In genomic region chr14:96097752-96098151, GRCh38 we compare ENCODE assay signal across 19 cellular contexts.
"Had no signal": no experiment of that assay in that cellular context is flagged by ENCODE, and none has a peak within 500 bp of the region (broad histone marks: within the 10 kb centered on the region; RNA-seq: fewer than 3 reads in every experiment).

No MANE protein-coding gene starts in this region.

- ATAC-seq: activated CD8-positive, alpha-beta memory T cell treated with anti-CD3 and anti-CD28 coated beads, Interleukin-2, amount 10 ng/mL, durations not matched to agents 7 days and 5 days; activated CD8-positive, alpha-beta T cell treated with anti-CD3 and anti-CD28 coated beads for 36 hours; gastrocnemius medialis; heart left ventricle; mucosa of descending colon; stimulated activated naive B cell treated with anti-CD40 and anti-IgM and Interleukin-4, amounts not matched to agents 10 μg/mL and 1 μg/mL and 100 μg/mL, for 72 hours; upper lobe of right lung had no signal

- H3K27ac ChIP-seq: esophagus squamous epithelium, gastrocnemius medialis, heart left ventricle, thoracic aorta, upper lobe of right lung, WERI-Rb-1 had no signal

- H3K27me3 ChIP-seq: dorsolateral prefrontal cortex, gastrocnemius medialis, upper lobe of right lung had no signal

- H3K36me3 ChIP-seq: esophagus squamous epithelium, gastrocnemius medialis, heart left ventricle, thoracic aorta, upper lobe of right lung, WERI-Rb-1 had no signal

- H3K4me3 ChIP-seq: dorsolateral prefrontal cortex, esophagus squamous epithelium, gastrocnemius medialis, heart left ventricle, mucosa of descending colon, thoracic aorta, upper lobe of right lung had no signal

- H3K4me1 ChIP-seq: gastrocnemius medialis had no signal

- DNase-seq: activated CD4-positive, alpha-beta T cell treated with anti-CD3 and anti-CD28 coated beads, Interleukin-2, amount 10 ng/mL, durations not matched to agents 7 days and 5 days; activated CD4-positive, CD25-positive, alpha-beta regulatory T cell treated with anti-CD3 and anti-CD28 coated beads, Interleukin-2, amount 50 U/mL, for 72 hours; activated CD8-positive, alpha-beta memory T cell treated with anti-CD3 and anti-CD28 coated beads, Interleukin-2, amount 10 ng/mL, durations not matched to agents 7 days and 5 days; activated CD8-positive, alpha-beta T cell treated with anti-CD3 and anti-CD28 coated beads for 36 hours; activated naive CD4-positive, alpha-beta T cell; activated naive CD8-positive, alpha-beta T cell treated with anti-CD3 and anti-CD28 coated beads for 36 hours; central memory CD4-positive, alpha-beta T cell; dorsolateral prefrontal cortex; esophagus squamous epithelium; gastrocnemius medialis; heart left ventricle; mucosa of descending colon; nephron progenitor cell; stimulated activated CD4-positive, alpha-beta T cell treated with anti-CD3 and anti-CD28 coated beads, Interleukin-2, amount 100 ng/mL, for 48 hours; stimulated activated CD8-positive, alpha-beta memory T cell treated with anti-CD3 and anti-CD28 coated beads, Interleukin-4, amount 100 ng/mL, for 48 hours; stimulated activated naive B cell treated with anti-CD40 and anti-IgM and Interleukin-4, amounts not matched to agents 10 μg/mL and 1 μg/mL and 100 μg/mL, for 72 hours; upper lobe of right lung; WERI-Rb-1 had no signal

- H3K9me3 ChIP-seq: esophagus squamous epithelium, gastrocnemius medialis, heart left ventricle, mucosa of descending colon, thoracic aorta, upper lobe of right lung had no signal
